ENCODE assay signal across 2 cellular contexts in genomic region chr5:111003623-111004022, GRCh38.
TF ChIP-seq lines count a peak whose summit lies in the region.

No MANE protein-coding gene starts in this region.

TF ChIP-seq in liver, 16 proteins besides CTCF, POLR2A, EP300 and RAD21 (continued from another document):
- TF ChIP-seq ATF3 (IDR thresholded peaks at IDR 0.05) (no peak), HNF4G (IDR thresholded peaks at IDR 0.05) (peak; percentile 53), FOXA2 (IDR thresholded peaks at IDR 0.05) (no peak), FOXA1 (IDR thresholded peaks at IDR 0.05) (no peak), REST (IDR thresholded peaks at IDR 0.05) (no peak), EGR1 (IDR thresholded peaks at IDR 0.05; ENCODE audit: low read depth in 2 of 2) (no peak), MAX (IDR thresholded peaks at IDR 0.05) (no peak), TAF1 (conservative IDR thresholded peaks at IDR 0.05) (no peak)

TF ChIP-seq in HepG2, 621 proteins besides CTCF, POLR2A, EP300 and RAD21 (continued from another document):
- TF ChIP-seq GATAD2A (CRISPR knock-in tag; IDR thresholded peaks at IDR 0.05) (no peak), NCOA2 (CRISPR knock-in tag; IDR thresholded peaks at IDR 0.05) (no peak), DMTF1 (CRISPR knock-in tag; IDR thresholded peaks at IDR 0.05) (no peak), IRF9 (CRISPR knock-in tag; IDR thresholded peaks at IDR 0.05; ENCODE audit: borderline replicate concordance) (no peak), ZNF101 (CRISPR knock-in tag; IDR thresholded peaks at IDR 0.05; ENCODE audit: borderline replicate concordance, low read depth) (no peak), CSRNP1 (CRISPR knock-in tag; IDR thresholded peaks at IDR 0.05) (no peak), ZNF616 (CRISPR knock-in tag; IDR thresholded peaks at IDR 0.05; ENCODE audit: low read depth) (no peak), ZNF350 (CRISPR knock-in tag; IDR thresholded peaks at IDR 0.05; ENCODE audit: borderline replicate concordance, low read depth) (no peak), MIER3 (CRISPR knock-in tag; IDR thresholded peaks at IDR 0.05; ENCODE audit: borderline replicate concordance) (no peak), ISX (CRISPR knock-in tag; conservative IDR thresholded peaks at IDR 0.05) (no peak)
